Comparison of ENCODE assay signal across 8 cellular contexts in genomic region chr2:201882353-201883095, GRCh38.
DNase-seq lines count a peak whose midpoint lies in the region; ATAC-seq and TF ChIP-seq lines count a peak whose summit lies in the region.

No MANE protein-coding gene starts in this region.

- no peak overlapping the region for H3K4me3 Mint-ChIP-seq in progenitor cell of endocrine pancreas (ENCODE audit: low read depth)

- H3K9me2 ChIP-seq in OCI-LY1 (ENCODE audit: low read depth, low read length): no peaks in the 10 kb centered on the region

- ATAC-seq in GM21423 (IDR thresholded peaks at IDR 0.05; ENCODE audit: unreplicated experiment) (peak; percentile 48), mucosa of descending colon (no peak)

- intact Hi-C loops in mucosa of descending colon (cut with DNase I, micrococcal nuclease): no loop called here

- H3K27me3 ChIP-seq in OCI-LY1 (ENCODE audit: insufficient read depth, low read length): peaks cover 8% of the 10 kb centered on the region; the same call in 1 of the 2 replicates

- no peak overlapping the region for H3K4me3 ChIP-seq in OCI-LY1 (ENCODE audit: low read depth, low read length, poor library complexity, severe bottlenecking)
- H3K4me3 ChIP-seq in fibroblast of pulmonary artery (replicated peaks; ENCODE audit: low read depth, low read length): no peak overlapping the region
- no peak overlapping the region for H3K4me3 ChIP-seq in mucosa of descending colon

- no peak for TF ChIP-seq CTCF in OCI-LY1 (IDR thresholded peaks at IDR 0.05; ENCODE audit: low read length)
- TF ChIP-seq CTCF in fibroblast of pulmonary artery (IDR thresholded peaks at IDR 0.05; ENCODE audit: low read length, missing control alignments): no peak
- TF ChIP-seq CTCF in mucosa of descending colon (IDR thresholded peaks at IDR 0.05): no peak
- no peak for TF ChIP-seq CTCF in progenitor cell of endocrine pancreas (IDR thresholded peaks at IDR 0.05; ENCODE audit: unreplicated experiment)

- H3K27ac ChIP-seq in OCI-LY1 (ENCODE audit: low read depth, low read length, poor library complexity, severe bottlenecking): no peak overlapping the region

- DNase-seq in COR-L47 (lab: John Stamatoyannopoulos, UW): peak; percentile 27
- peak; percentile 36 for DNase-seq in fibroblast of pulmonary artery (ENCODE audit: low read depth)
- no peak for DNase-seq in COLO829 (ENCODE audit: low spot score)
- DNase-seq in mucosa of descending colon: no peak
- DNase-seq in progenitor cell of endocrine pancreas (ENCODE audit: low spot score, unreplicated experiment): no peak
- no peak for DNase-seq in HK-2 (ENCODE audit: unreplicated experiment)

- H2AFZ ChIP-seq in OCI-LY1 (ENCODE audit: low read length): no peak overlapping the region

- H3K27ac Mint-ChIP-seq in progenitor cell of endocrine pancreas: no peak overlapping the region

- H3K4me2 ChIP-seq in OCI-LY1 (ENCODE audit: low read length): peak overlapping the region; percentile 4; the same call in 1 of the 2 replicates

- no peaks in the 10 kb centered on the region for H3K27me3 Mint-ChIP-seq in progenitor cell of endocrine pancreas

- peaks cover 46% of the 10 kb centered on the region for H3K4me1 Mint-ChIP-seq in progenitor cell of endocrine pancreas (ENCODE audit: low read depth)

- no peaks in the 10 kb centered on the region for H3K9me3 ChIP-seq in OCI-LY1 (ENCODE audit: low read length)
- no peaks in the 10 kb centered on the region for H3K9me3 ChIP-seq in mucosa of descending colon

- no peaks in the 10 kb centered on the region for H4K20me1 ChIP-seq in OCI-LY1 (ENCODE audit: insufficient read depth, low read length)

- no peaks in the 10 kb centered on the region for H3F3A ChIP-seq in OCI-LY1 (ENCODE audit: insufficient read depth, low read length)

- H3K4me1 ChIP-seq in OCI-LY1 (ENCODE audit: insufficient read depth, low read length, severe bottlenecking) (peaks cover 5% of the 10 kb centered on the region), mucosa of descending colon (ENCODE audit: low read depth) (no peaks in the 10 kb centered on the region)

- no peaks in the 10 kb centered on the region for H3K36me3 Mint-ChIP-seq in progenitor cell of endocrine pancreas (ENCODE audit: insufficient read depth)

- H3K36me3 ChIP-seq in OCI-LY1 (ENCODE audit: insufficient read depth, low read length) (no peaks in the 10 kb centered on the region), mucosa of descending colon (ENCODE audit: low read depth) (no peaks in the 10 kb centered on the region)

- H3K79me2 ChIP-seq in OCI-LY1 (ENCODE audit: insufficient read depth, low read length): no peaks in the 10 kb centered on the region

- H3K9me3 Mint-ChIP-seq in progenitor cell of endocrine pancreas (ENCODE audit: low read depth): no peaks in the 10 kb centered on the region

- no peak overlapping the region for H3K9ac ChIP-seq in OCI-LY1 (ENCODE audit: low read length)

Comparison
In these comparisons a context has a peak if more than half of its experiments do, and no peak if none do; other contexts are left out.
1. DNase-seq: peak in COR-L47 (single experiment) and fibroblast of pulmonary artery (single experiment); none in COLO829 (single experiment), mucosa of descending colon (0 of 3), progenitor cell of endocrine pancreas (single experiment) and HK-2 (single experiment).